11 cellular contexts compared by ENCODE assay signal in genomic region chr17:61495161-61495857, GRCh38. TPM values are rescaled to one million over a fixed set of nuclear protein-coding genes. Genes with fewer than 3 reads are reported as not detected.
A peak's percentile ranks its signal among the peaks of the same experiment; 100 is the strongest.
DNase-seq lines count a peak whose midpoint lies in the region; ATAC-seq and TF ChIP-seq lines count a peak whose summit lies in the region.
"Had no signal": no experiment of that assay in that cellular context is flagged by ENCODE, and none has a peak within 500 bp of the region (broad histone marks: within the 10 kb centered on the region; RNA-seq: fewer than 3 reads in every experiment).

No MANE protein-coding gene starts in this region.

- H3K9me3 ChIP-seq in GM23248 (ENCODE audit: low read depth) (no peaks in the 10 kb centered on the region), gastrocnemius medialis (no peaks in the 10 kb centered on the region), body of pancreas (no peaks in the 10 kb centered on the region)

- no peaks in the 10 kb centered on the region for H3K9me3 Mint-ChIP-seq in central memory CD8-positive, alpha-beta T cell

- peak overlapping the region; percentile 55 for H3K4me3 Mint-ChIP-seq in central memory CD8-positive, alpha-beta T cell

- no peak overlapping the region for H3K9ac ChIP-seq in GM23248

- no peak for ATAC-seq in central memory CD8-positive, alpha-beta T cell (replicated peaks; ENCODE audit: extremely low read depth, poor library complexity, severe bottlenecking)
- ATAC-seq in gastrocnemius medialis (no peak), SK-N-SH treated with all-trans-retinoic acid at 6 μM for 48 hours (no peak), body of pancreas (no peak)

- H3K27me3 ChIP-seq in GM23248 (replicated peaks; ENCODE audit: insufficient read depth) = 0 out of 2 replicates have a peak, but pooled peaks cover 4% of the 10 kb centered on the region
- H3K27me3 ChIP-seq in gastrocnemius medialis = no peaks in the 10 kb centered on the region
- no peaks in the 10 kb centered on the region for H3K27me3 ChIP-seq in body of pancreas

- H3K4me2 ChIP-seq in GM23248 (ENCODE audit: unreplicated experiment) = no peak overlapping the region

- H3K9me2 ChIP-seq in GM23248 (ENCODE audit: insufficient read depth) = no peaks in the 10 kb centered on the region

- 88% methylated on average over 23 of the region's 23 CpGs for WGBS in GM23248 (ENCODE audit: low coverage in 1 of 2, low lambda C conversion rate in 2 of 2, missing lambda C conversion rate in 2 of 2), 2 experiments
- WGBS in body of pancreas, 2 donors = 83 to 90% methylated on average over 23 of the region's 23 CpGs

- in situ Hi-C loops in GM23248 (cut with MboI) = no loop called here
- in situ Hi-C loops in gastrocnemius medialis (cut with MboI; ENCODE audit: low sequenced_read_pairs in 4 of 4) = no loop called here

- intact Hi-C loops in gastrocnemius medialis (cut with DNase I; ENCODE audit: low total_unique reads) = no loop called here
- intact Hi-C loops in body of pancreas (cut with DNase I) = no loop called here

- no peaks in the 10 kb centered on the region for H4K20me1 ChIP-seq in GM23248 (ENCODE audit: insufficient read depth)

- TF ChIP-seq CTCF in gastrocnemius medialis (IDR thresholded peaks at IDR 0.05 in 4 of 5, conservative IDR thresholded peaks at IDR 0.05 in 1 of 5) = no peak
- no peak for TF ChIP-seq CTCF in body of pancreas (IDR thresholded peaks at IDR 0.05)

- H3K27ac ChIP-seq in GM23248 = no peak overlapping the region
- H3K27ac ChIP-seq in gastrocnemius medialis = no peak overlapping the region
- no peak overlapping the region for H3K27ac ChIP-seq in body of pancreas
- H3K27ac ChIP-seq: skin epidermis had no signal

- TF ChIP-seq POLR2A in gastrocnemius medialis (IDR thresholded peaks at IDR 0.05) (no peak), body of pancreas (IDR thresholded peaks at IDR 0.05) (no peak)

- peaks cover 7% of the 10 kb centered on the region for H3K4me1 ChIP-seq in GM23248 (ENCODE audit: insufficient read depth)
- no peaks in the 10 kb centered on the region for H3K4me1 ChIP-seq in gastrocnemius medialis
- H3K4me1 ChIP-seq in body of pancreas = no peaks in the 10 kb centered on the region

- no peaks in the 10 kb centered on the region for H3F3A ChIP-seq in GM23248 (ENCODE audit: insufficient read depth)

- peaks cover 17% of the 10 kb centered on the region for H3K27me3 Mint-ChIP-seq in central memory CD8-positive, alpha-beta T cell

- DNase-seq in GM23248 = peak; percentile 69
- peak; percentile 47 to 60 for DNase-seq in NOMO-1 (lab: John Stamatoyannopoulos, UW; ENCODE audit: unreplicated experiment in 2 of 2)
- DNase-seq in central memory CD8-positive, alpha-beta T cell (ENCODE audit: low spot score in 2 of 2) = no peak
- DNase-seq in gastrocnemius medialis = no peak
- no peak for DNase-seq in GDM1 (lab: John Stamatoyannopoulos, UW)
- no peak for DNase-seq in body of pancreas
- DNase-seq in iPS-NIHi7 (ENCODE audit: extremely low spot score) = no peak
- DNase-seq: NCI-H1417 treated with DMSO at 0.1 percent for 48 hours had no signal

- H3K79me2 ChIP-seq in GM23248 (ENCODE audit: insufficient read depth) = no peaks in the 10 kb centered on the region

- no peaks in the 10 kb centered on the region for H3K36me3 Mint-ChIP-seq in central memory CD8-positive, alpha-beta T cell (ENCODE audit: insufficient read depth)

- no peak overlapping the region for H2AFZ ChIP-seq in GM23248

- H3K36me3 ChIP-seq in GM23248 (ENCODE audit: low read depth) = no peaks in the 10 kb centered on the region
- no peaks in the 10 kb centered on the region for H3K36me3 ChIP-seq in gastrocnemius medialis
- H3K36me3 ChIP-seq in body of pancreas (replicated peaks in 1 of 2; ENCODE audit: insufficient read depth in 1 of 2, low read depth in 2 of 2) = no peaks in the 10 kb centered on the region

- H3K4me3 ChIP-seq in GM23248 (no peak overlapping the region), gastrocnemius medialis (peak overlapping the region; percentile 10 to 50 (median 24)), body of pancreas (no peak overlapping the region)
- H3K4me3 ChIP-seq: skin epidermis had no signal

- H3K27ac Mint-ChIP-seq in central memory CD8-positive, alpha-beta T cell (ENCODE audit: low read depth) = peak overlapping the region; percentile 46

- H3K4me1 Mint-ChIP-seq in central memory CD8-positive, alpha-beta T cell = peaks cover 8% of the 10 kb centered on the region

TF ChIP-seq in SK-N-SH treated with all-trans-retinoic acid at 6 μM for 48 hours, 23 proteins besides CTCF, POLR2A, EP300 and RAD21:
- TF ChIP-seq, protein P1, sequence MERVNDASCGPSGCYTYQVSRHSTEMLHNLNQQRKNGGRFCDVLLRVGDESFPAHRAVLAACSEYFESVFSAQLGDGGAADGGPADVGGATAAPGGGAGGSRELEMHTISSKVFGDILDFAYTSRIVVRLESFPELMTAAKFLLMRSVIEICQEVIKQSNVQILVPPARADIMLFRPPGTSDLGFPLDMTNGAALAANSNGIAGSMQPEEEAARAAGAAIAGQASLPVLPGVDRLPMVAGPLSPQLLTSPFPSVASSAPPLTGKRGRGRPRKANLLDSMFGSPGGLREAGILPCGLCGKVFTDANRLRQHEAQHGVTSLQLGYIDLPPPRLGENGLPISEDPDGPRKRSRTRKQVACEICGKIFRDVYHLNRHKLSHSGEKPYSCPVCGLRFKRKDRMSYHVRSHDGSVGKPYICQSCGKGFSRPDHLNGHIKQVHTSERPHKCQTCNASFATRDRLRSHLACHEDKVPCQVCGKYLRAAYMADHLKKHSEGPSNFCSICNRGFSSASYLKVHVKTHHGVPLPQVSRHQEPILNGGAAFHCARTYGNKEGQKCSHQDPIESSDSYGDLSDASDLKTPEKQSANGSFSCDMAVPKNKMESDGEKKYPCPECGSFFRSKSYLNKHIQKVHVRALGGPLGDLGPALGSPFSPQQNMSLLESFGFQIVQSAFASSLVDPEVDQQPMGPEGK (CRISPR knock-in tag; IDR thresholded peaks at IDR 0.05; ENCODE audit: borderline replicate concordance) = no peak
- TF ChIP-seq ZFP30 (CRISPR knock-in tag; IDR thresholded peaks at IDR 0.05) (no peak), ESRRG (CRISPR knock-in tag; IDR thresholded peaks at IDR 0.05) (no peak), TCF4 (CRISPR knock-in tag; IDR thresholded peaks at IDR 0.05; ENCODE audit: borderline replicate concordance) (no peak)

RNA-seq across cellular contexts. Expression of gene TBX4, which starts 43.1 kb away (rescaled TPM):
- not detected in 2 replicates for total RNA-seq in GM23248 (2014; rRNA removed; shearing (Covaris generic))
- polyA plus RNA-seq in GM23248 (2016; fragmentation: Nextera tagmentation; extraction: Ambion mirVana) = not detected in 2 replicates
- total RNA-seq in gastrocnemius medialis (not detected), body of pancreas (not detected)
- total RNA-seq: temporal lobe had no signal

Comparison
In these comparisons a context has a peak if more than half of its experiments do, and no peak if none do; other contexts are left out.
1. DNase-seq: peak in GM23248 (single experiment) and NOMO-1 (2 of 2); none in central memory CD8-positive, alpha-beta T cell (0 of 2), gastrocnemius medialis (0 of 2), GDM1 (single experiment), body of pancreas (0 of 4) and iPS-NIHi7 (single experiment).
2. H3K4me3 ChIP-seq: peak in gastrocnemius medialis (4 of 4); none in GM23248 (single experiment) and body of pancreas (0 of 2).